8 cellular contexts compared by ENCODE assay signal in genomic region chr5:33891731-33892418, GRCh38. TPM values are rescaled to one million over a fixed set of nuclear protein-coding genes. Genes with fewer than 3 reads are reported as not detected.
DNase-seq lines count a peak whose midpoint lies in the region; ATAC-seq lines count a peak whose summit lies in the region.

TSS of gene ADAMTS12 (minus strand) at chr5:33891990. CDS start at chr5:33891856, 134 bp downstream.

- no peak for ATAC-seq in stimulated activated memory B cell treated with anti-CD40 and anti-IgM and Interleukin-4, amounts not matched to agents 10 μg/mL and 1 μg/mL and 100 μg/mL, for 72 hours

- H3K4me3 Mint-ChIP-seq in stimulated activated memory B cell treated with anti-CD40 and anti-IgM and Interleukin-4, amounts not matched to agents 10 μg/mL and 1 μg/mL and 100 μg/mL, for 72 hours: peak within 1 kb of the TSS; percentile 16
- H3K4me3 Mint-ChIP-seq in activated CD4-positive, alpha-beta memory T cell treated with anti-CD3 and anti-CD28 coated beads for 36 hours: no peak within 1 kb of the TSS

- H3K36me3 Mint-ChIP-seq in stimulated activated memory B cell treated with anti-CD40 and anti-IgM and Interleukin-4, amounts not matched to agents 10 μg/mL and 1 μg/mL and 100 μg/mL, for 72 hours: no peaks in the 10 kb centered on the region
- no peaks in the 10 kb centered on the region for H3K36me3 Mint-ChIP-seq in activated CD4-positive, alpha-beta memory T cell treated with anti-CD3 and anti-CD28 coated beads for 36 hours

- H3K27me3 Mint-ChIP-seq in stimulated activated memory B cell treated with anti-CD40 and anti-IgM and Interleukin-4, amounts not matched to agents 10 μg/mL and 1 μg/mL and 100 μg/mL, for 72 hours: peaks cover 45% of the 10 kb centered on the region
- peaks cover 43% of the 10 kb centered on the region for H3K27me3 Mint-ChIP-seq in activated CD4-positive, alpha-beta memory T cell treated with anti-CD3 and anti-CD28 coated beads for 36 hours

- POLR2A ChIA-PET in activated CD4-positive, alpha-beta memory T cell treated with anti-CD3 and anti-CD28 coated beads for 36 hours (lab: Charles Lee): no interaction called here

- no peaks in the 10 kb centered on the region for H3K9me3 ChIP-seq in iPS-18c (ENCODE audit: control insufficient read depth, insufficient read depth, low read length)

- no peaks in the 10 kb centered on the region for H3K9me3 Mint-ChIP-seq in stimulated activated memory B cell treated with anti-CD40 and anti-IgM and Interleukin-4, amounts not matched to agents 10 μg/mL and 1 μg/mL and 100 μg/mL, for 72 hours
- H3K9me3 Mint-ChIP-seq in activated CD4-positive, alpha-beta memory T cell treated with anti-CD3 and anti-CD28 coated beads for 36 hours: no peaks in the 10 kb centered on the region

- DNase-seq in NCI-H2227 (lab: John Stamatoyannopoulos, UW; ENCODE audit: unreplicated experiment): peak; percentile 26
- no peak for DNase-seq in NCI-H2227 treated with DMSO at 0.1 percent for 48 hours (lab: John Stamatoyannopoulos, UW)
- DNase-seq in amniotic epithelial cell (ENCODE audit: low read depth): peak; percentile 40
- no peak for DNase-seq in cerebellar nuclear complex (lab: John Stamatoyannopoulos, UW)
- no peak for DNase-seq in UCSD-AML1 (lab: John Stamatoyannopoulos, UW; ENCODE audit: unreplicated experiment)
- no peak for DNase-seq in activated CD4-positive, alpha-beta memory T cell treated with anti-CD3 and anti-CD28 coated beads for 36 hours

- no peak within 1 kb of the TSS for H3K27ac Mint-ChIP-seq in stimulated activated memory B cell treated with anti-CD40 and anti-IgM and Interleukin-4, amounts not matched to agents 10 μg/mL and 1 μg/mL and 100 μg/mL, for 72 hours
- no peak within 1 kb of the TSS for H3K27ac Mint-ChIP-seq in activated CD4-positive, alpha-beta memory T cell treated with anti-CD3 and anti-CD28 coated beads for 36 hours

- intact Hi-C loops in activated CD4-positive, alpha-beta memory T cell treated with anti-CD3 and anti-CD28 coated beads for 36 hours (cut with micrococcal nuclease): no loop called here

- no peaks in the 10 kb centered on the region for H3K4me1 Mint-ChIP-seq in stimulated activated memory B cell treated with anti-CD40 and anti-IgM and Interleukin-4, amounts not matched to agents 10 μg/mL and 1 μg/mL and 100 μg/mL, for 72 hours
- H3K4me1 Mint-ChIP-seq in activated CD4-positive, alpha-beta memory T cell treated with anti-CD3 and anti-CD28 coated beads for 36 hours (ENCODE audit: low read depth): peaks cover 8% of the 10 kb centered on the region

- CTCF ChIA-PET in activated CD4-positive, alpha-beta memory T cell treated with anti-CD3 and anti-CD28 coated beads for 36 hours (lab: Charles Lee): no interaction called here

- H3K4me3 ChIP-seq in iPS-18c (ENCODE audit: insufficient read depth, low read depth, low read length): peak within 1 kb of the TSS; percentile 37

RNA-seq across cellular contexts. Expression of gene ADAMTS12, which starts in this region (rescaled TPM):
- not detected for total RNA-seq in activated CD4-positive, alpha-beta memory T cell treated with anti-CD3 and anti-CD28 coated beads for 36 hours

Comparison
In these comparisons a context has a peak if more than half of its experiments do, and no peak if none do; other contexts are left out.
1. DNase-seq: peak in NCI-H2227 (single experiment) and amniotic epithelial cell (single experiment); none in NCI-H2227 treated with DMSO at 0.1 percent for 48 hours (single experiment), cerebellar nuclear complex (0 of 2), UCSD-AML1 (single experiment) and activated CD4-positive, alpha-beta memory T cell treated with anti-CD3 and anti-CD28 coated beads for 36 hours (single experiment).